Comparison of ENCODE assay signal across 18 cellular contexts in the genomic region with DNA sequence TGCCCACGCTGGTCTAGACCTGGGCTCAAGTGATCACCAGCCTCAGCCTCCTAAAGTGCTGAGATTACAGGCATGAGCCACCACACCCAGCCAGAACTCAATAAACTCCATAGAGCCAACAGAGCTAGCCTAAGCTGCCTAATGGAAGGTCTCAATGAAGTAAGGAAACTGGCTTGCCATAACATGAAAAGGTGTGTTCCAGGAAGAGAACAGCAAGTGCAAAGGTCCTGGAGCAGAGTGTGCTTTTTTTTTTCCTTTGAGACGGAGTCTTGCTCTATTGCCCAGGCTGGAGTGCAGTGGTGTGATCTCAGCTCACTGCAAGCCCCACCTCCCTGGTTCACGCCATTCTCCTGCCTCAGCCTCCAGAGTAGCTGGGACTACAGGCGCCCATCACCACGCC. TPM values are rescaled to one million over a fixed set of nuclear protein-coding genes. Genes with fewer than 3 reads are reported as not detected.
"Had no signal": no experiment of that assay in that cellular context is flagged by ENCODE, and none has a peak within 500 bp of the region (broad histone marks: within the 10 kb centered on the region; RNA-seq: fewer than 3 reads in every experiment).

No MANE protein-coding gene starts in this region.

RNA-seq across cellular contexts. Expression of a gene that starts 15.0 kb away (rescaled TPM):
- total RNA-seq: bronchial epithelial cell had no signal
- polyA plus RNA-seq: cardiac muscle cell had no signal

RNA-seq across cellular contexts. Expression of a gene that starts 37.9 kb away (rescaled TPM):
- total RNA-seq: activated B cell treated with CpG ODN at 0.5 μM for 24 hours; activated CD4-positive, alpha-beta memory T cell treated with anti-CD3 and anti-CD28 coated beads for 36 hours; activated CD4-positive, alpha-beta T cell treated with anti-CD3 and anti-CD28 coated beads, Interleukin-2, amount 10 ng/mL, durations not matched to agents 24 days and 14 days; activated CD8-positive, alpha-beta memory T cell treated with anti-CD3 and anti-CD28 coated beads for 36 hours; activated CD8-positive, alpha-beta T cell treated with anti-CD3 and anti-CD28 coated beads for 36 hours; activated naive CD4-positive, alpha-beta T cell treated with anti-CD3 and anti-CD28 coated beads for 36 hours; activated naive CD4-positive, alpha-beta T cell treated with anti-CD3 and anti-CD28 coated beads, Interleukin-2, amount 50 U/mL, for 72 hours; activated naive CD8-positive, alpha-beta T cell treated with anti-CD3 and anti-CD28 coated beads for 36 hours; activated T-cell treated with anti-CD3 and anti-CD28 coated beads, Interleukin-2, amount 50 U/mL, for 72 hours; activated T-helper 1 cell treated with anti-CD3 and anti-CD28 coated beads, Interleukin-12 subunit alpha, Interleukin-12 subunit beta, Interleukin-2, Interleukin-4 antibody, amounts not matched to agents 30 ng/mL and 10 ng/mL and 1 ng/mL, durations not matched to agents 14 hours and 24 hours and 36 hours; activated T-helper 17 cell treated with anti-CD3 and anti-CD28 coated beads, Interleukin-2, amount 50 U/mL, for 72 hours; adrenal gland; aorta; cardiac muscle cell; T-helper 1 cell treated with Interleukin-12 subunit alpha and Interleukin-12 subunit beta and Interleukin-4 antibody, amounts not matched to agents 30 ng/mL and 1 ng/mL, for 36 hours; T-helper 17 cell; T-helper 2 cell treated with Interferon-gamma antibody and Interleukin-4, amounts not matched to agents 100 ng/mL and 5 ng/mL, for 36 hours had no signal
